In the genomic region with DNA sequence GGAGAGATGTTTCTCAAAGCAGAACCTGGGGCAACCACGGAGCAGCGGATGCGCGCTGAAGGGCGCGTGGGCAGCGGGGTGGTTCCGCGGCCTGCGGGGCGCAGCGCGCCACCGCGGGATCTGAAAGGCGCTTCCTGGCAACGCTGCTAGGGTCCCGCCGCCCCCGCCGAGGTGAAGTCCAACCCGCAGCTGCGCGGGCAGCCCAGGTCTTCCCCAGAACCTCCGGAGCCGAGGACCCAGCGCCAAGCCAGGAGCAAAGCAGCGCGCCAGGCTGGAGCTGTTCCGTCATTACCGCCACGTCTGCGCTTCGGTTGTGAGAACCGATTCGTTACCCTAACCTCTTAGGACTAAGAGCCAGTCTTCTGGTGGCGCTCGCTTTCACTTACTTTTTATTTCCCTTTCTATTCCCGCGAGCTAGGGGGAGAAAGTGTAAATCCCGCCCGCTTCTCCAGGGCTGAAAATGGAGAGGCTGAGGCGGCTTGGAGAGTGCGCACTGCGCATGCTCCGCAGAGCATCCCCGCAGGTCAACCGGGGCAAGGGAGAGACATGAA, we compare ENCODE assay signal across 15 cellular contexts. TPM values are rescaled to one million over a fixed set of nuclear protein-coding genes. Genes with fewer than 3 reads are reported as not detected.
DNase-seq lines count a peak whose midpoint lies in the region; ATAC-seq, FAIRE-seq and TF ChIP-seq lines count a peak whose summit lies in the region.
"Had no signal": no experiment of that assay in that cellular context is flagged by ENCODE, and none has a peak within 500 bp of the region (broad histone marks: within the 10 kb centered on the region; RNA-seq: fewer than 3 reads in every experiment).

No MANE protein-coding gene starts in this region.

- CTCF ChIA-PET in activated CD4-positive, alpha-beta T cell treated with anti-CD3 and anti-CD28 coated beads for 36 hours (lab: Charles Lee) = no interaction called here

- H3K4me1 ChIP-seq in HUES64 (ENCODE audit: insufficient read depth, low read length) (peaks cover 12% of the 10 kb centered on the region; the same call in 1 of the 2 replicates), iPS-20b (ENCODE audit: insufficient read depth, low read length) (peaks cover 3% of the 10 kb centered on the region; the same call in 1 of the 2 replicates), tibial nerve (peaks cover 0 to 7% (median 0%) of the 10 kb centered on the region in 4 donors)
- H3K4me1 ChIP-seq: thyroid gland had no signal

- no peak for FAIRE-seq in H54 (lab: Jason Lieb, UNC)

- TF ChIP-seq CTCF in astrocyte of the cerebellum (IDR thresholded peaks at IDR 0.05; ENCODE audit: low read depth, low read length, missing control alignments) (no peak), tibial nerve (IDR thresholded peaks at IDR 0.05) (no peak)

- TF ChIP-seq POLR2A in tibial nerve (IDR thresholded peaks at IDR 0.05) = no peak
- no peak for TF ChIP-seq POLR2A in H54 (IDR thresholded peaks at IDR 0.05; ENCODE audit: low read depth, low read length)

- H3K9me3 ChIP-seq in HUES64 (ENCODE audit: insufficient read depth, low read depth, low read length) (no peaks in the 10 kb centered on the region), iPS-20b (ENCODE audit: insufficient read depth, low read depth, low read length) (no peaks in the 10 kb centered on the region), tibial nerve (no peaks in the 10 kb centered on the region)
- H3K9me3 ChIP-seq: thyroid gland had no signal

- H3K4me1 Mint-ChIP-seq in activated CD4-positive, alpha-beta T cell treated with anti-CD3 and anti-CD28 coated beads for 36 hours = no peaks in the 10 kb centered on the region
- H3K4me1 Mint-ChIP-seq: activated naive CD8-positive, alpha-beta T cell treated with anti-CD3 and anti-CD28 coated beads for 36 hours had no signal

- no peaks in the 10 kb centered on the region for H3K9me3 Mint-ChIP-seq in activated CD4-positive, alpha-beta T cell treated with anti-CD3 and anti-CD28 coated beads for 36 hours (ENCODE audit: low read depth)

- in situ Hi-C loops in astrocyte of the cerebellum (cut with HindIII; ENCODE audit: low sequenced_read_pairs) = no loop called here

- DNase-seq in astrocyte of the cerebellum (ENCODE audit: low read depth) (peak; percentile 12), skeletal muscle cell (ENCODE audit: low read depth) (no peak), GDM1 (lab: John Stamatoyannopoulos, UW) (no peak), tibial nerve (ENCODE audit: low spot score in 2 of 2) (no peak), H54 (ENCODE audit: insufficient read length, low spot score) (no peak)
- no peak for DNase-seq in activated CD4-positive, alpha-beta T cell treated with anti-CD3 and anti-CD28 coated beads for 36 hours
- DNase-seq: activated naive CD8-positive, alpha-beta T cell treated with anti-CD3 and anti-CD28 coated beads for 36 hours; effector CD4-positive, alpha-beta T cell; NCI-H2107; T1000; thyroid gland had no signal

- H3K9ac ChIP-seq in HUES64 (ENCODE audit: low read depth, low read length) = peak overlapping the region; percentile 66
- H3K9ac ChIP-seq in iPS-20b (ENCODE audit: low read depth, low read length) = peak overlapping the region; percentile 80; the same call in 1 of the 2 replicates

- 1% methylated on average over 46 of the region's 48 CpGs for WGBS in HUES64
- 3% methylated on average over 38 to 41 of the region's 48 CpGs for WGBS in tibial nerve, 2 donors

- H3K4me3 ChIP-seq in HUES64 (ENCODE audit: low read length) = peak overlapping the region; percentile 70
- H3K4me3 ChIP-seq in astrocyte of the cerebellum (ENCODE audit: low read depth, low read length) = peak overlapping the region; percentile 36
- H3K4me3 ChIP-seq in iPS-20b (ENCODE audit: low read length) = peak overlapping the region; percentile 86
- H3K4me3 ChIP-seq in skeletal muscle cell (ENCODE audit: low read depth, low read length) = peak overlapping the region; percentile 43
- H3K4me3 ChIP-seq in tibial nerve = peak overlapping the region in 1 of 4 donors; percentile 1
- H3K4me3 ChIP-seq: thyroid gland had no signal

- H3K27ac Mint-ChIP-seq in activated CD4-positive, alpha-beta T cell treated with anti-CD3 and anti-CD28 coated beads for 36 hours = no peak overlapping the region
- H3K27ac Mint-ChIP-seq: activated naive CD8-positive, alpha-beta T cell treated with anti-CD3 and anti-CD28 coated beads for 36 hours had no signal

- H3K36me3 ChIP-seq in HUES64 (ENCODE audit: insufficient read depth, low read length) = no peaks in the 10 kb centered on the region
- H3K36me3 ChIP-seq in iPS-20b (ENCODE audit: insufficient read depth, low read depth, low read length) = no peaks in the 10 kb centered on the region
- no peaks in the 10 kb centered on the region for H3K36me3 ChIP-seq in tibial nerve
- H3K36me3 ChIP-seq: thyroid gland had no signal

- peaks cover 88% of the 10 kb centered on the region for H3K27me3 ChIP-seq in HUES64 (ENCODE audit: insufficient read depth, low read length)
- peaks cover 78% of the 10 kb centered on the region for H3K27me3 ChIP-seq in iPS-20b (ENCODE audit: insufficient read depth, low read length)
- H3K27me3 ChIP-seq in tibial nerve = peaks cover 0 to 12% of the 10 kb centered on the region in 2 donors
- H3K27me3 ChIP-seq: thyroid gland had no signal

- no peak overlapping the region for H3K4me3 Mint-ChIP-seq in activated CD4-positive, alpha-beta T cell treated with anti-CD3 and anti-CD28 coated beads for 36 hours
- H3K4me3 Mint-ChIP-seq: activated naive CD8-positive, alpha-beta T cell treated with anti-CD3 and anti-CD28 coated beads for 36 hours had no signal

- POLR2A ChIA-PET in activated CD4-positive, alpha-beta T cell treated with anti-CD3 and anti-CD28 coated beads for 36 hours (lab: Charles Lee) = no interaction called here

- intact Hi-C loops in activated CD4-positive, alpha-beta T cell treated with anti-CD3 and anti-CD28 coated beads for 36 hours (cut with DNase I, micrococcal nuclease) = no loop called here

- no peak for TF ChIP-seq EP300 in tibial nerve (IDR thresholded peaks at IDR 0.05)

- H3K27ac ChIP-seq in HUES64 (ENCODE audit: low read depth, low read length) (peak overlapping the region; percentile 47; the same call in 1 of the 2 replicates), iPS-20b (ENCODE audit: low read length) (no peak overlapping the region), tibial nerve (no peak overlapping the region)
- H3K27ac ChIP-seq: thyroid gland had no signal

- no peaks in the 10 kb centered on the region for H3K36me3 Mint-ChIP-seq in activated CD4-positive, alpha-beta T cell treated with anti-CD3 and anti-CD28 coated beads for 36 hours (ENCODE audit: low read depth)
- H3K36me3 Mint-ChIP-seq: activated naive CD8-positive, alpha-beta T cell treated with anti-CD3 and anti-CD28 coated beads for 36 hours had no signal

- no peak for ATAC-seq in activated CD4-positive, alpha-beta T cell treated with anti-CD3 and anti-CD28 coated beads for 36 hours
- ATAC-seq: Panc1 had no signal

- peaks cover 16% of the 10 kb centered on the region for H3K27me3 Mint-ChIP-seq in activated CD4-positive, alpha-beta T cell treated with anti-CD3 and anti-CD28 coated beads for 36 hours

RNA-seq across cellular contexts. Expression of gene GABRG3, which starts 3.2 kb away (rescaled TPM):
- 1.00 TPM for polyA plus RNA-seq in HUES64 (2013, experiment 1 of 2)
- polyA plus RNA-seq in HUES64 (2013, experiment 2 of 2) = 0.95 TPM
- total RNA-seq in tibial nerve = not detected
- not detected for total RNA-seq in activated CD4-positive, alpha-beta T cell treated with anti-CD3 and anti-CD28 coated beads for 36 hours
- total RNA-seq: activated naive CD8-positive, alpha-beta T cell treated with anti-CD3 and anti-CD28 coated beads for 36 hours; glomerular endothelial cell had no signal
